Comparison of ENCODE assay signal across 10 cellular contexts in the genomic region with DNA sequence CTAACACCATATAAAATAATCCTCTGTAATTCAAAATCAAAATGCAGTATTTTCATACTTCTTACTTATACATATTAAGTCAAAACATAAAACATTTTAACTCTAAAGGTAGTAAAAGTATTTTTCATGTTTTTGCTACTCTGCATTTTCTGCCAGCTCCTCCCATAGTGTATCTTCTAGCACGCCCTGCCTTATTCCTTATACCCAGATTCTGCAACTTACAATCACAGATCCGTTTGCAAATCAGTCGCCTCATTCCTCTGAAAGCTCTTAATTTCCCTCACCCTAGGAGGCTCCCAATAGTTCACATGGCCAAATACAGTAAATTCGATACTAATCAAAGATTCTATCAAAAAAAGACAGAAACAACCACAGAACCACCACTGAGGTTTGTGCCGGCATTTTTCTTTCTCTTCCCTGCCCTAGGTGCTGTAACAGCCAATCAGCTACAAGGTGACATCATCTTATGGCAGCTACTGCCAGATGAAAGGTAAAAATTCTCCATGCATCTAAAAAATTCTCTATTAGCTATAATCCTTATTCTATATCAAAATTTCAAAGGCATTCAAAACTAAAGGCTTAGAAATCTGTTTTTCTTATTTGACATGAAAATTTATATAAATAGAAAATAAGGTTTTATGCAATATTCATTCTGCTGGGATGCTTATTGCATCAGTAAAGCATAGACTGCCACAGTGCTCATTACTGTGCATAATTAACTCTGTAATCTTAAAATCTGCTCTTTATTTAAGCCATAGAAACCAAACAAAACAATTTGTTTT.
DNase-seq lines count a peak whose midpoint lies in the region; ATAC-seq and TF ChIP-seq lines count a peak whose summit lies in the region.
"Had no signal": no experiment of that assay in that cellular context is flagged by ENCODE, and none has a peak within 500 bp of the region (broad histone marks: within the 10 kb centered on the region; RNA-seq: fewer than 3 reads in every experiment).

No MANE protein-coding gene starts in this region.

- intact Hi-C loops in HCT116 (cut with micrococcal nuclease) (no loop called here), PC-3 (cut with micrococcal nuclease) (no loop called here)

- H3K79me2 ChIP-seq in HCT116 (ENCODE audit: insufficient read depth, low read length), result peaks cover 6% of the 10 kb centered on the region; the same call in 1 of the 2 replicates
- H3K79me2 ChIP-seq in PC-3 (ENCODE audit: low read length), result no peaks in the 10 kb centered on the region

- TF ChIP-seq EP300 in tibial nerve (IDR thresholded peaks at IDR 0.05), result no peak

- DNase-seq in HCT116 (ENCODE audit: low read depth, low spot score), result no peak
- DNase-seq in SHP77 treated with DMSO at 0.1 percent for 48 hours (lab: John Stamatoyannopoulos, UW), result peak; percentile 52
- no peak for DNase-seq in lung (ENCODE audit: low spot score)
- DNase-seq in tibial nerve (ENCODE audit: low spot score in 2 of 2), result no peak
- no peak for DNase-seq in DMS153 treated with DMSO at 0.1 percent for 48 hours (lab: John Stamatoyannopoulos, UW; ENCODE audit: unreplicated experiment)
- DNase-seq in PC-3, result no peak
- DNase-seq: right lobe of liver had no signal

- TF ChIP-seq CTCF in HCT116 (IDR thresholded peaks at IDR 0.05 in 2 of 3, conservative IDR thresholded peaks at IDR 0.05 in 1 of 3; ENCODE audit: borderline replicate concordance in 1 of 3, insufficient read depth in 1 of 3, low read depth in 2 of 3, low read length in 2 of 3) (no peak), lung (IDR thresholded peaks at IDR 0.05; ENCODE audit: control extremely low read depth, extremely low read depth) (no peak), tibial nerve (IDR thresholded peaks at IDR 0.05) (no peak), PC-3 (conservative IDR thresholded peaks at IDR 0.05; ENCODE audit: low read depth, low read length) (no peak)

- no peaks in the 10 kb centered on the region for H3F3A ChIP-seq in PC-3 (ENCODE audit: low read length, unreplicated experiment)

- RAD21 ChIA-PET in HCT116 (lab: Charles Lee; ENCODE audit: low non-redundant PET in 1 of 2, low total read pairs in 2 of 2, uncharacterized antibody in 2 of 2, unreplicated experiment in 2 of 2), result no interaction called here

- no peak overlapping the region for H3K4me3 ChIP-seq in HCT116 (replicated peaks in 1 of 2; ENCODE audit: low read depth in 1 of 2, low read length in 2 of 2)
- peak overlapping the region; percentile 27 for H3K4me3 ChIP-seq in lung
- H3K4me3 ChIP-seq in tibial nerve, result peak overlapping the region in 3 of 4 donors; percentile 3 to 41 (median 25)
- H3K4me3 ChIP-seq in PC-3 (ENCODE audit: low read length), result no peak overlapping the region

- H4K20me1 ChIP-seq in HCT116 (ENCODE audit: insufficient read depth) (no peaks in the 10 kb centered on the region), PC-3 (ENCODE audit: low read length) (no peaks in the 10 kb centered on the region)

- H3K9ac ChIP-seq in HCT116 (ENCODE audit: low read length) (no peak overlapping the region), PC-3 (ENCODE audit: low read length) (no peak overlapping the region)
- H3K9ac ChIP-seq: KMS-11 had no signal

- TF ChIP-seq POLR2A in HCT116 (IDR thresholded peaks at IDR 0.05; ENCODE audit: borderline replicate concordance, extremely low read depth, insufficient read depth, insufficient read length), result no peak
- peak in 1 of 2 donors; percentile 13 for TF ChIP-seq POLR2A in tibial nerve (IDR thresholded peaks at IDR 0.05)

- no peak for TF ChIP-seq RAD21 in HCT116 (IDR thresholded peaks at IDR 0.05; ENCODE audit: low read depth)

- CTCF ChIA-PET in HCT116 (lab: Charles Lee), result interaction anchor here (1.0 kb wide), 1 partner anchor 8 kb away, joined by 3 read pairs; no protein-coding TSS in a partner anchor
- CTCF ChIA-PET in PC-3 (lab: Charles Lee), result no interaction called here

- peak; percentile 68 for ATAC-seq in HCT116
- ATAC-seq in lung (ENCODE audit: insufficient read depth, low FRiP score), result peak; percentile 53
- no peak for ATAC-seq in PC-3
- ATAC-seq in HG02840 (IDR thresholded peaks at IDR 0.05; ENCODE audit: low FRiP score, unreplicated experiment), result no peak

- no peaks in the 10 kb centered on the region for H3K4me1 ChIP-seq in HCT116 (ENCODE audit: control insufficient read depth in 1 of 2, insufficient read depth in 2 of 2, low read length in 2 of 2)
- H3K4me1 ChIP-seq in lung (ENCODE audit: control insufficient read depth in 2 of 2, insufficient read depth in 2 of 2, low read length in 2 of 2), result peaks cover 0 to 5% of the 10 kb centered on the region in 2 donors
- peaks cover 0 to 58% (median 4%) of the 10 kb centered on the region in 4 donors for H3K4me1 ChIP-seq in tibial nerve
- H3K4me1 ChIP-seq in PC-3 (ENCODE audit: insufficient read depth, low read length), result no peaks in the 10 kb centered on the region
- H3K4me1 ChIP-seq: right lobe of liver had no signal

- BruUV-seq in HCT116 (replicated peaks; lab: Mats Ljungman, UMichigan), result no TSS peak
- BruUV-seq in PC-3 (replicated peaks; lab: Mats Ljungman, UMichigan), result no TSS peak

- H3K27ac ChIP-seq in HCT116 (ENCODE audit: low read depth, low read length) (no peak overlapping the region), cingulate gyrus (ENCODE audit: low read depth, low read length) (peak overlapping the region; percentile 33), lung (ENCODE audit: low read depth in 1 of 2, low read length in 1 of 2) (no peak overlapping the region), tibial nerve (peak overlapping the region in 2 of 4 donors; percentile 33 to 47), PC-3 (ENCODE audit: low read length) (no peak overlapping the region)
- H3K27ac ChIP-seq: KMS-11, right lobe of liver had no signal

- H3K9me2 ChIP-seq in HCT116 (ENCODE audit: insufficient read depth) (no peaks in the 10 kb centered on the region), PC-3 (replicated peaks; ENCODE audit: low read length) (no peaks in the 10 kb centered on the region)

- POLR2A ChIA-PET in HCT116 (lab: Charles Lee), result interaction anchor here (1.2 kb wide), 1 partner anchor 153 kb away, joined by 3 read pairs; a partner anchor contains a TSS
- POLR2A ChIA-PET in PC-3 (lab: Charles Lee; ENCODE audit: unreplicated experiment), result no interaction called here

- no peaks in the 10 kb centered on the region for H3K27me3 ChIP-seq in HCT116 (ENCODE audit: insufficient read depth, low read length)
- no peaks in the 10 kb centered on the region for H3K27me3 ChIP-seq in lung (ENCODE audit: control insufficient read depth, insufficient read depth)
- H3K27me3 ChIP-seq in tibial nerve, result no peaks in the 10 kb centered on the region
- no peaks in the 10 kb centered on the region for H3K27me3 ChIP-seq in PC-3 (ENCODE audit: low read length)
- H3K27me3 ChIP-seq: right lobe of liver had no signal

- WGBS in lung, 2 donors, result 52 to 78% methylated on average over 5 of the region's 5 CpGs
- 37% methylated on average over 5 of the region's 5 CpGs for WGBS in tibial nerve, 2 donors

- H3K36me3 ChIP-seq in HCT116 (ENCODE audit: control insufficient read depth in 1 of 2, insufficient read depth in 2 of 2, low read length in 2 of 2) (no peaks in the 10 kb centered on the region), lung (ENCODE audit: control insufficient read depth in 2 of 2, insufficient read depth in 2 of 2, low read length in 2 of 2) (no peaks in the 10 kb centered on the region), tibial nerve (peaks cover 0 to 12% (median 0%) of the 10 kb centered on the region in 3 donors), PC-3 (ENCODE audit: low read depth, low read length) (peaks cover 3% of the 10 kb centered on the region; the same call in 1 of the 2 replicates)
- H3K36me3 ChIP-seq: right lobe of liver had no signal

- H2AFZ ChIP-seq in HCT116 (ENCODE audit: low read depth, low read length, poor library complexity, severe bottlenecking) (no peak overlapping the region), PC-3 (ENCODE audit: low read length) (no peak overlapping the region)

- no peaks in the 10 kb centered on the region for H3K9me3 ChIP-seq in HCT116 (ENCODE audit: control insufficient read depth in 1 of 2, insufficient read depth in 1 of 2, low read depth in 1 of 2, low read length in 2 of 2)
- H3K9me3 ChIP-seq in lung (ENCODE audit: control insufficient read depth in 2 of 2, insufficient read depth in 1 of 2, low read length in 1 of 2), result no peaks in the 10 kb centered on the region
- H3K9me3 ChIP-seq in tibial nerve, result no peaks in the 10 kb centered on the region
- H3K9me3 ChIP-seq in PC-3 (ENCODE audit: low read length), result no peaks in the 10 kb centered on the region
- H3K9me3 ChIP-seq: right lobe of liver had no signal

- H3K4me2 ChIP-seq in HCT116 (ENCODE audit: low read length), result no peak overlapping the region
- H3K4me2 ChIP-seq in PC-3 (ENCODE audit: low read length), result no peak overlapping the region
- H3K4me2 ChIP-seq: KMS-11 had no signal

TF ChIP-seq in HCT116, 20 proteins besides CTCF, POLR2A, EP300 and RAD21:
- no peak for TF ChIP-seq ZFX (IDR thresholded peaks at IDR 0.05)
- no peak for TF ChIP-seq YY1 (IDR thresholded peaks at IDR 0.05; ENCODE audit: extremely low read depth, insufficient replicate concordance, low read depth, low read length)
- TF ChIP-seq FOSL1 (IDR thresholded peaks at IDR 0.05; ENCODE audit: low read depth), result no peak
- TF ChIP-seq JUND (IDR thresholded peaks at IDR 0.05), result no peak
- TF ChIP-seq EGR1 (IDR thresholded peaks at IDR 0.05; ENCODE audit: low read depth), result no peak
- no peak for TF ChIP-seq EZH2 (IDR thresholded peaks at IDR 0.05)
- TF ChIP-seq, protein P1, sequence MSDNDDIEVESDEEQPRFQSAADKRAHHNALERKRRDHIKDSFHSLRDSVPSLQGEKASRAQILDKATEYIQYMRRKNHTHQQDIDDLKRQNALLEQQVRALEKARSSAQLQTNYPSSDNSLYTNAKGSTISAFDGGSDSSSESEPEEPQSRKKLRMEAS (IDR thresholded peaks at IDR 0.05), result no peak
- TF ChIP-seq SIN3A (IDR thresholded peaks at IDR 0.05; ENCODE audit: low read depth), result no peak

Comparison
In these comparisons a context has a peak if more than half of its experiments do, and no peak if none do; other contexts are left out.
1. ATAC-seq: peak in HCT116 (single experiment) and lung (single experiment); none in PC-3 (single experiment) and HG02840 (single experiment).
2. H3K4me3 ChIP-seq: peak in lung (single experiment) and tibial nerve (3 of 4); none in HCT116 (0 of 2) and PC-3 (single experiment).